Comparison of ENCODE assay signal across 1 cellular context in the genomic region with DNA sequence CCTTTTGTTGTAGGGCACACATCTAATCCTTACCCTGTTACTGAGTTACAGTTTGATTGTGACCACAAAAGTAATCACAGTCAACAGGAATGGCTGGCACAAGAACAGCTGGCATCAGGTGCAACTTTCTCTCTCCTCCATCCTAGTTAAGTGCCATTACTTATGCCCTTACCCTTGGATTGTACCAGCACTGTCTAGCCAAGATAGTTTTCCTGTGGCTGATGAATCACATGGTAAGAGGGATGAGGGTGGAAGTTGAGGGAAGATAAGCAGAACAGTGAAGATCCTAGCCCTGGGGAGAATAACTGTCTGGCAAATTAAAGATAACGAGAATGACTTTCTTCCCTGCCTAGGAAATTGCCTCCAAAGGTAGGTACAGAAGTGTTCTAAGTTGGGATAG.
TF ChIP-seq lines count a peak whose summit lies in the region.

No MANE protein-coding gene starts in this region.

TF ChIP-seq in K562, 482 proteins besides CTCF, POLR2A, EP300 and RAD21 (continued from another document and continues in another):
- TF ChIP-seq, protein P1, sequence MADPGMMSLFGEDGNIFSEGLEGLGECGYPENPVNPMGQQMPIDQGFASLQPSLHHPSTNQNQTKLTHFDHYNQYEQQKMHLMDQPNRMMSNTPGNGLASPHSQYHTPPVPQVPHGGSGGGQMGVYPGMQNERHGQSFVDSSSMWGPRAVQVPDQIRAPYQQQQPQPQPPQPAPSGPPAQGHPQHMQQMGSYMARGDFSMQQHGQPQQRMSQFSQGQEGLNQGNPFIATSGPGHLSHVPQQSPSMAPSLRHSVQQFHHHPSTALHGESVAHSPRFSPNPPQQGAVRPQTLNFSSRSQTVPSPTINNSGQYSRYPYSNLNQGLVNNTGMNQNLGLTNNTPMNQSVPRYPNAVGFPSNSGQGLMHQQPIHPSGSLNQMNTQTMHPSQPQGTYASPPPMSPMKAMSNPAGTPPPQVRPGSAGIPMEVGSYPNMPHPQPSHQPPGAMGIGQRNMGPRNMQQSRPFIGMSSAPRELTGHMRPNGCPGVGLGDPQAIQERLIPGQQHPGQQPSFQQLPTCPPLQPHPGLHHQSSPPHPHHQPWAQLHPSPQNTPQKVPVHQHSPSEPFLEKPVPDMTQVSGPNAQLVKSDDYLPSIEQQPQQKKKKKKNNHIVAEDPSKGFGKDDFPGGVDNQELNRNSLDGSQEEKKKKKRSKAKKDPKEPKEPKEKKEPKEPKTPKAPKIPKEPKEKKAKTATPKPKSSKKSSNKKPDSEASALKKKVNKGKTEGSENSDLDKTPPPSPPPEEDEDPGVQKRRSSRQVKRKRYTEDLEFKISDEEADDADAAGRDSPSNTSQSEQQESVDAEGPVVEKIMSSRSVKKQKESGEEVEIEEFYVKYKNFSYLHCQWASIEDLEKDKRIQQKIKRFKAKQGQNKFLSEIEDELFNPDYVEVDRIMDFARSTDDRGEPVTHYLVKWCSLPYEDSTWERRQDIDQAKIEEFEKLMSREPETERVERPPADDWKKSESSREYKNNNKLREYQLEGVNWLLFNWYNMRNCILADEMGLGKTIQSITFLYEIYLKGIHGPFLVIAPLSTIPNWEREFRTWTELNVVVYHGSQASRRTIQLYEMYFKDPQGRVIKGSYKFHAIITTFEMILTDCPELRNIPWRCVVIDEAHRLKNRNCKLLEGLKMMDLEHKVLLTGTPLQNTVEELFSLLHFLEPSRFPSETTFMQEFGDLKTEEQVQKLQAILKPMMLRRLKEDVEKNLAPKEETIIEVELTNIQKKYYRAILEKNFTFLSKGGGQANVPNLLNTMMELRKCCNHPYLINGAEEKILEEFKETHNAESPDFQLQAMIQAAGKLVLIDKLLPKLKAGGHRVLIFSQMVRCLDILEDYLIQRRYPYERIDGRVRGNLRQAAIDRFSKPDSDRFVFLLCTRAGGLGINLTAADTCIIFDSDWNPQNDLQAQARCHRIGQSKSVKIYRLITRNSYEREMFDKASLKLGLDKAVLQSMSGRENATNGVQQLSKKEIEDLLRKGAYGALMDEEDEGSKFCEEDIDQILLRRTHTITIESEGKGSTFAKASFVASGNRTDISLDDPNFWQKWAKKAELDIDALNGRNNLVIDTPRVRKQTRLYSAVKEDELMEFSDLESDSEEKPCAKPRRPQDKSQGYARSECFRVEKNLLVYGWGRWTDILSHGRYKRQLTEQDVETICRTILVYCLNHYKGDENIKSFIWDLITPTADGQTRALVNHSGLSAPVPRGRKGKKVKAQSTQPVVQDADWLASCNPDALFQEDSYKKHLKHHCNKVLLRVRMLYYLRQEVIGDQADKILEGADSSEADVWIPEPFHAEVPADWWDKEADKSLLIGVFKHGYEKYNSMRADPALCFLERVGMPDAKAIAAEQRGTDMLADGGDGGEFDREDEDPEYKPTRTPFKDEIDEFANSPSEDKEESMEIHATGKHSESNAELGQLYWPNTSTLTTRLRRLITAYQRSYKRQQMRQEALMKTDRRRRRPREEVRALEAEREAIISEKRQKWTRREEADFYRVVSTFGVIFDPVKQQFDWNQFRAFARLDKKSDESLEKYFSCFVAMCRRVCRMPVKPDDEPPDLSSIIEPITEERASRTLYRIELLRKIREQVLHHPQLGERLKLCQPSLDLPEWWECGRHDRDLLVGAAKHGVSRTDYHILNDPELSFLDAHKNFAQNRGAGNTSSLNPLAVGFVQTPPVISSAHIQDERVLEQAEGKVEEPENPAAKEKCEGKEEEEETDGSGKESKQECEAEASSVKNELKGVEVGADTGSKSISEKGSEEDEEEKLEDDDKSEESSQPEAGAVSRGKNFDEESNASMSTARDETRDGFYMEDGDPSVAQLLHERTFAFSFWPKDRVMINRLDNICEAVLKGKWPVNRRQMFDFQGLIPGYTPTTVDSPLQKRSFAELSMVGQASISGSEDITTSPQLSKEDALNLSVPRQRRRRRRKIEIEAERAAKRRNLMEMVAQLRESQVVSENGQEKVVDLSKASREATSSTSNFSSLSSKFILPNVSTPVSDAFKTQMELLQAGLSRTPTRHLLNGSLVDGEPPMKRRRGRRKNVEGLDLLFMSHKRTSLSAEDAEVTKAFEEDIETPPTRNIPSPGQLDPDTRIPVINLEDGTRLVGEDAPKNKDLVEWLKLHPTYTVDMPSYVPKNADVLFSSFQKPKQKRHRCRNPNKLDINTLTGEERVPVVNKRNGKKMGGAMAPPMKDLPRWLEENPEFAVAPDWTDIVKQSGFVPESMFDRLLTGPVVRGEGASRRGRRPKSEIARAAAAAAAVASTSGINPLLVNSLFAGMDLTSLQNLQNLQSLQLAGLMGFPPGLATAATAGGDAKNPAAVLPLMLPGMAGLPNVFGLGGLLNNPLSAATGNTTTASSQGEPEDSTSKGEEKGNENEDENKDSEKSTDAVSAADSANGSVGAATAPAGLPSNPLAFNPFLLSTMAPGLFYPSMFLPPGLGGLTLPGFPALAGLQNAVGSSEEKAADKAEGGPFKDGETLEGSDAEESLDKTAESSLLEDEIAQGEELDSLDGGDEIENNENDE (IDR thresholded peaks at IDR 0.05; ENCODE audit: low read depth, low read length) = no peak
- no peak for TF ChIP-seq GABPB2 (CRISPR knock-in tag; conservative IDR thresholded peaks at IDR 0.05)
- peak; percentile 88 for TF ChIP-seq NCOR1 (IDR thresholded peaks at IDR 0.05)
- no peak for TF ChIP-seq ZNF311 (CRISPR knock-in tag; IDR thresholded peaks at IDR 0.05)
- TF ChIP-seq ATF1 (CRISPR knock-in tag; IDR thresholded peaks at IDR 0.05) = no peak
- TF ChIP-seq ATF1 (tag; IDR thresholded peaks at IDR 0.05) = no peak
- TF ChIP-seq ZNF263 (CRISPR knock-in tag; IDR thresholded peaks at IDR 0.05; ENCODE audit: borderline replicate concordance) = peak; percentile 81; the same call in 1 of the 2 replicates
- TF ChIP-seq FIP1L1 (IDR thresholded peaks at IDR 0.05; ENCODE audit: low read depth, low read length, poor library complexity, severe bottlenecking) = no peak
- no peak for TF ChIP-seq RBM34 (IDR thresholded peaks at IDR 0.05; ENCODE audit: borderline replicate concordance, insufficient read depth, low read length)
- no peak for TF ChIP-seq PTTG1 (tag; IDR thresholded peaks at IDR 0.05; ENCODE audit: low read depth)
- no peak for TF ChIP-seq MCM2 (IDR thresholded peaks at IDR 0.05; ENCODE audit: low read depth)
- TF ChIP-seq CTBP1 (IDR thresholded peaks at IDR 0.05; ENCODE audit: borderline replicate concordance) = peak; percentile 88
- TF ChIP-seq CBFA2T3 (IDR thresholded peaks at IDR 0.05) = peak; percentile 96
- TF ChIP-seq FOXA1 (IDR thresholded peaks at IDR 0.05; ENCODE audit: borderline replicate concordance) = no peak
- TF ChIP-seq FOSL1 (tag; conservative IDR thresholded peaks at IDR 0.05) = peak; percentile 91
- no peak for TF ChIP-seq MYBL2 (IDR thresholded peaks at IDR 0.05; ENCODE audit: low read depth)
- TF ChIP-seq MYBL2 (CRISPR knock-in tag; IDR thresholded peaks at IDR 0.05; ENCODE audit: borderline replicate concordance) = no peak
- TF ChIP-seq, protein P2, sequence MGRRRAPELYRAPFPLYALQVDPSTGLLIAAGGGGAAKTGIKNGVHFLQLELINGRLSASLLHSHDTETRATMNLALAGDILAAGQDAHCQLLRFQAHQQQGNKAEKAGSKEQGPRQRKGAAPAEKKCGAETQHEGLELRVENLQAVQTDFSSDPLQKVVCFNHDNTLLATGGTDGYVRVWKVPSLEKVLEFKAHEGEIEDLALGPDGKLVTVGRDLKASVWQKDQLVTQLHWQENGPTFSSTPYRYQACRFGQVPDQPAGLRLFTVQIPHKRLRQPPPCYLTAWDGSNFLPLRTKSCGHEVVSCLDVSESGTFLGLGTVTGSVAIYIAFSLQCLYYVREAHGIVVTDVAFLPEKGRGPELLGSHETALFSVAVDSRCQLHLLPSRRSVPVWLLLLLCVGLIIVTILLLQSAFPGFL (CRISPR knock-in tag; IDR thresholded peaks at IDR 0.05) = no peak
- no peak for TF ChIP-seq ZNF778 (CRISPR knock-in tag; IDR thresholded peaks at IDR 0.05)
- TF ChIP-seq TRIM28 (IDR thresholded peaks at IDR 0.05) = no peak
- no peak for TF ChIP-seq BRF1 (IDR thresholded peaks at IDR 0.05; ENCODE audit: borderline replicate concordance, extremely low read depth, insufficient read length)
- peak; percentile 58; the same call in 1 of the 2 replicates for TF ChIP-seq DMBX1 (CRISPR knock-in tag; IDR thresholded peaks at IDR 0.05; ENCODE audit: borderline replicate concordance)
- TF ChIP-seq ARHGAP35 (IDR thresholded peaks at IDR 0.05; ENCODE audit: partially characterized antibody) = no peak
- 0 out of 2 replicates have a peak, but pooled peaks have one; percentile 51 for TF ChIP-seq HDAC2 (IDR thresholded peaks at IDR 0.05)
- no peak for TF ChIP-seq MCM5 (IDR thresholded peaks at IDR 0.05; ENCODE audit: low read depth)
- no peak for TF ChIP-seq WHSC1 (IDR thresholded peaks at IDR 0.05; ENCODE audit: low read length)
- TF ChIP-seq, protein P3, sequence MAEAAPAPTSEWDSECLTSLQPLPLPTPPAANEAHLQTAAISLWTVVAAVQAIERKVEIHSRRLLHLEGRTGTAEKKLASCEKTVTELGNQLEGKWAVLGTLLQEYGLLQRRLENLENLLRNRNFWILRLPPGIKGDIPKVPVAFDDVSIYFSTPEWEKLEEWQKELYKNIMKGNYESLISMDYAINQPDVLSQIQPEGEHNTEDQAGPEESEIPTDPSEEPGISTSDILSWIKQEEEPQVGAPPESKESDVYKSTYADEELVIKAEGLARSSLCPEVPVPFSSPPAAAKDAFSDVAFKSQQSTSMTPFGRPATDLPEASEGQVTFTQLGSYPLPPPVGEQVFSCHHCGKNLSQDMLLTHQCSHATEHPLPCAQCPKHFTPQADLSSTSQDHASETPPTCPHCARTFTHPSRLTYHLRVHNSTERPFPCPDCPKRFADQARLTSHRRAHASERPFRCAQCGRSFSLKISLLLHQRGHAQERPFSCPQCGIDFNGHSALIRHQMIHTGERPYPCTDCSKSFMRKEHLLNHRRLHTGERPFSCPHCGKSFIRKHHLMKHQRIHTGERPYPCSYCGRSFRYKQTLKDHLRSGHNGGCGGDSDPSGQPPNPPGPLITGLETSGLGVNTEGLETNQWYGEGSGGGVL (CRISPR knock-in tag; IDR thresholded peaks at IDR 0.05) = no peak
- peak; percentile 77 for TF ChIP-seq NFIC (IDR thresholded peaks at IDR 0.05)
- TF ChIP-seq, protein P4, sequence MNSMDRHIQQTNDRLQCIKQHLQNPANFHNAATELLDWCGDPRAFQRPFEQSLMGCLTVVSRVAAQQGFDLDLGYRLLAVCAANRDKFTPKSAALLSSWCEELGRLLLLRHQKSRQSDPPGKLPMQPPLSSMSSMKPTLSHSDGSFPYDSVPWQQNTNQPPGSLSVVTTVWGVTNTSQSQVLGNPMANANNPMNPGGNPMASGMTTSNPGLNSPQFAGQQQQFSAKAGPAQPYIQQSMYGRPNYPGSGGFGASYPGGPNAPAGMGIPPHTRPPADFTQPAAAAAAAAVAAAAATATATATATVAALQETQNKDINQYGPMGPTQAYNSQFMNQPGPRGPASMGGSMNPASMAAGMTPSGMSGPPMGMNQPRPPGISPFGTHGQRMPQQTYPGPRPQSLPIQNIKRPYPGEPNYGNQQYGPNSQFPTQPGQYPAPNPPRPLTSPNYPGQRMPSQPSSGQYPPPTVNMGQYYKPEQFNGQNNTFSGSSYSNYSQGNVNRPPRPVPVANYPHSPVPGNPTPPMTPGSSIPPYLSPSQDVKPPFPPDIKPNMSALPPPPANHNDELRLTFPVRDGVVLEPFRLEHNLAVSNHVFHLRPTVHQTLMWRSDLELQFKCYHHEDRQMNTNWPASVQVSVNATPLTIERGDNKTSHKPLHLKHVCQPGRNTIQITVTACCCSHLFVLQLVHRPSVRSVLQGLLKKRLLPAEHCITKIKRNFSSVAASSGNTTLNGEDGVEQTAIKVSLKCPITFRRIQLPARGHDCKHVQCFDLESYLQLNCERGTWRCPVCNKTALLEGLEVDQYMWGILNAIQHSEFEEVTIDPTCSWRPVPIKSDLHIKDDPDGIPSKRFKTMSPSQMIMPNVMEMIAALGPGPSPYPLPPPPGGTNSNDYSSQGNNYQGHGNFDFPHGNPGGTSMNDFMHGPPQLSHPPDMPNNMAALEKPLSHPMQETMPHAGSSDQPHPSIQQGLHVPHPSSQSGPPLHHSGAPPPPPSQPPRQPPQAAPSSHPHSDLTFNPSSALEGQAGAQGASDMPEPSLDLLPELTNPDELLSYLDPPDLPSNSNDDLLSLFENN (IDR thresholded peaks at IDR 0.05; ENCODE audit: low read depth in 2 of 2, low read length in 2 of 2) = 0 out of 4 replicates have a peak, but pooled peaks of 1 of the 2 experiments have one; percentile 38
- no peak for TF ChIP-seq ZFP1 (CRISPR knock-in tag; IDR thresholded peaks at IDR 0.05)
- peak; percentile 35 to 70; a peak in 2 of 4 replicates for TF ChIP-seq RCOR1 (IDR thresholded peaks at IDR 0.05; ENCODE audit: borderline replicate concordance in 1 of 2, low read depth in 2 of 2, low read length in 2 of 2)
- TF ChIP-seq PHB2 (IDR thresholded peaks at IDR 0.05; ENCODE audit: low read depth) = peak; percentile 68
- TF ChIP-seq NCOA1 (IDR thresholded peaks at IDR 0.05; ENCODE audit: low read depth) = peak; percentile 36; the same call in 1 of the 2 replicates
- peak; percentile 56; the same call in 1 of the 2 replicates for TF ChIP-seq TOE1 (IDR thresholded peaks at IDR 0.05; ENCODE audit: borderline replicate concordance)
- no peak for TF ChIP-seq TOE1 (CRISPR knock-in tag; IDR thresholded peaks at IDR 0.05; ENCODE audit: borderline replicate concordance, low read depth)
- TF ChIP-seq RAD51 (IDR thresholded peaks at IDR 0.05; ENCODE audit: borderline replicate concordance, low read depth) = 0 out of 2 replicates have a peak, but pooled peaks have one; percentile 22
- peak; percentile 80 for TF ChIP-seq JUND (IDR thresholded peaks at IDR 0.05; ENCODE audit: borderline replicate concordance, low read depth, low read length)
- peak; percentile 64; the same call in 1 of the 3 replicates for TF ChIP-seq JUND (tag; IDR thresholded peaks at IDR 0.05; ENCODE audit: borderline replicate concordance, low read depth, low read length)
- TF ChIP-seq, protein P5, sequence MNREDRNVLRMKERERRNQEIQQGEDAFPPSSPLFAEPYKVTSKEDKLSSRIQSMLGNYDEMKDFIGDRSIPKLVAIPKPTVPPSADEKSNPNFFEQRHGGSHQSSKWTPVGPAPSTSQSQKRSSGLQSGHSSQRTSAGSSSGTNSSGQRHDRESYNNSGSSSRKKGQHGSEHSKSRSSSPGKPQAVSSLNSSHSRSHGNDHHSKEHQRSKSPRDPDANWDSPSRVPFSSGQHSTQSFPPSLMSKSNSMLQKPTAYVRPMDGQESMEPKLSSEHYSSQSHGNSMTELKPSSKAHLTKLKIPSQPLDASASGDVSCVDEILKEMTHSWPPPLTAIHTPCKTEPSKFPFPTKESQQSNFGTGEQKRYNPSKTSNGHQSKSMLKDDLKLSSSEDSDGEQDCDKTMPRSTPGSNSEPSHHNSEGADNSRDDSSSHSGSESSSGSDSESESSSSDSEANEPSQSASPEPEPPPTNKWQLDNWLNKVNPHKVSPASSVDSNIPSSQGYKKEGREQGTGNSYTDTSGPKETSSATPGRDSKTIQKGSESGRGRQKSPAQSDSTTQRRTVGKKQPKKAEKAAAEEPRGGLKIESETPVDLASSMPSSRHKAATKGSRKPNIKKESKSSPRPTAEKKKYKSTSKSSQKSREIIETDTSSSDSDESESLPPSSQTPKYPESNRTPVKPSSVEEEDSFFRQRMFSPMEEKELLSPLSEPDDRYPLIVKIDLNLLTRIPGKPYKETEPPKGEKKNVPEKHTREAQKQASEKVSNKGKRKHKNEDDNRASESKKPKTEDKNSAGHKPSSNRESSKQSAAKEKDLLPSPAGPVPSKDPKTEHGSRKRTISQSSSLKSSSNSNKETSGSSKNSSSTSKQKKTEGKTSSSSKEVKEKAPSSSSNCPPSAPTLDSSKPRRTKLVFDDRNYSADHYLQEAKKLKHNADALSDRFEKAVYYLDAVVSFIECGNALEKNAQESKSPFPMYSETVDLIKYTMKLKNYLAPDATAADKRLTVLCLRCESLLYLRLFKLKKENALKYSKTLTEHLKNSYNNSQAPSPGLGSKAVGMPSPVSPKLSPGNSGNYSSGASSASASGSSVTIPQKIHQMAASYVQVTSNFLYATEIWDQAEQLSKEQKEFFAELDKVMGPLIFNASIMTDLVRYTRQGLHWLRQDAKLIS (CRISPR knock-in tag; IDR thresholded peaks at IDR 0.05) = no peak
- TF ChIP-seq CHCHD3 (CRISPR knock-in tag; IDR thresholded peaks at IDR 0.05) = no peak
- TF ChIP-seq GATAD2A (IDR thresholded peaks at IDR 0.05) = peak; percentile 89
